22 cellular contexts compared by ENCODE assay signal in the genomic region with DNA sequence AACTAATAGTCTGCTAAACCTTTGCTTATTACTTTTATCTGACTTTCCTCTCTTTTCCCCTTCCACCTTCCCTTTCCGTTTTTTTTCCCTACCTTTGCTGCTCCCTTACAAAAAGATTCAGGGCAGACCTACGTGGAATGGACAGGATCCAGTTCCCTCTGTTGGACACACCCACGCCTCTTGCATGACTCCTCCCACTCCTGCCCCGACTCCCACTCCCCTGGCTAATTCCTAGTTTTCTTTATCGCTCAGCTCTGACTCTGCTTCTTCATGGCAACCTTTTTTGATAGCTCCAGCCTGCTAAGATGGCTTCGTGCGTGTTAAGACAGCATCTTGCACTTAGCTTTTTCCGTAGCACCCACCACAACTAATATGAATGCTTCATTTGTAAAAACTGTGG.
DNase-seq lines count a peak whose midpoint lies in the region; ATAC-seq, FAIRE-seq and TF ChIP-seq lines count a peak whose summit lies in the region.
"Had no signal": no experiment of that assay in that cellular context is flagged by ENCODE, and none has a peak within 500 bp of the region (broad histone marks: within the 10 kb centered on the region; RNA-seq: fewer than 3 reads in every experiment).

No MANE protein-coding gene starts in this region.

- CTCF ChIA-PET in A673 (lab: Charles Lee) = no interaction called here
- CTCF ChIA-PET in WTC11 (lab: Charles Lee) = no interaction called here

- H3K36me3 ChIP-seq in A673 (ENCODE audit: insufficient read depth, low read length, poor library complexity, severe bottlenecking) = no peaks in the 10 kb centered on the region
- H3K36me3 ChIP-seq: BLaER1 had no signal

- DNase-seq in A673 (ENCODE audit: low spot score) = peak; percentile 6
- DNase-seq in Daoy (ENCODE audit: low read depth) = peak; percentile 31
- no peak for DNase-seq in WTC11 (ENCODE audit: low spot score)
- DNase-seq in iPS-NIHi11 (ENCODE audit: low spot score) = peak; percentile 21
- DNase-seq in H54 (ENCODE audit: insufficient read length, low spot score) = no peak
- no peak for DNase-seq in left cardiac atrium
- DNase-seq: Caco-2; CD4-positive, CD25-positive, alpha-beta regulatory T cell; CD8-positive, alpha-beta T cell; DMS153; DND-41; EL; GDM1; GOT3; H9 had no signal

- POLR2A ChIA-PET in A673 (lab: Charles Lee; ENCODE audit: low non-redundant PET) (no interaction called here), WTC11 (lab: Charles Lee) (no interaction called here)

- H3K4me3 Mint-ChIP-seq in WTC11 = no peak overlapping the region
- H3K4me3 Mint-ChIP-seq: B cell; CD4-positive, CD25-positive, alpha-beta regulatory T cell; CD8-positive, alpha-beta T cell; H9 had no signal

- peaks cover 7% of the 10 kb centered on the region for H3K9me3 Mint-ChIP-seq in WTC11
- H3K9me3 Mint-ChIP-seq: CD8-positive, alpha-beta T cell; H9 had no signal

- no peaks in the 10 kb centered on the region for H3K27me3 Mint-ChIP-seq in WTC11 (ENCODE audit: low read depth)
- H3K27me3 Mint-ChIP-seq: B cell; CD4-positive, CD25-positive, alpha-beta regulatory T cell had no signal

- peaks cover 12% of the 10 kb centered on the region for H3K4me1 Mint-ChIP-seq in WTC11
- H3K4me1 Mint-ChIP-seq: B cell; CD4-positive, CD25-positive, alpha-beta regulatory T cell had no signal

- no peak overlapping the region for H3K4me3 ChIP-seq in A673 (ENCODE audit: low read depth, low read length, poor library complexity, severe bottlenecking)
- H3K4me3 ChIP-seq: BLaER1, GM12878 had no signal

- no peaks in the 10 kb centered on the region for H3K27me3 ChIP-seq in A673 (replicated peaks; ENCODE audit: insufficient read depth, low read depth, low read length, poor library complexity)
- H3K27me3 ChIP-seq: BLaER1 had no signal

- BruUV-seq in A673 (replicated peaks; lab: Mats Ljungman, UMichigan) = no TSS peak

- no peak overlapping the region; the same call in 1 of the 2 replicates for H3K27ac Mint-ChIP-seq in WTC11
- H3K27ac Mint-ChIP-seq: B cell; CD4-positive, CD25-positive, alpha-beta regulatory T cell; CD8-positive, alpha-beta T cell; H9 had no signal

- no peak for TF ChIP-seq POLR2A in H54 (IDR thresholded peaks at IDR 0.05; ENCODE audit: low read depth, low read length)

- peaks cover 4% of the 10 kb centered on the region; the same call in 1 of the 2 replicates for H3K36me3 Mint-ChIP-seq in WTC11
- H3K36me3 Mint-ChIP-seq: CD4-positive, CD25-positive, alpha-beta regulatory T cell; CD8-positive, alpha-beta T cell had no signal

- TF ChIP-seq CTCF in A673 (conservative IDR thresholded peaks at IDR 0.05; ENCODE audit: low read depth, low read length) (no peak), WTC11 (IDR thresholded peaks at IDR 0.05) (no peak)

- no peak for FAIRE-seq in H54 (lab: Jason Lieb, UNC)
- FAIRE-seq: GM12878, GM18507 had no signal

- H3K27ac ChIP-seq in A673 (ENCODE audit: low read depth, low read length, poor library complexity, severe bottlenecking) = no peak overlapping the region
- H3K27ac ChIP-seq: BLaER1, C4-2B had no signal

- peaks cover 6% of the 10 kb centered on the region for H3K4me1 ChIP-seq in A673 (ENCODE audit: insufficient read depth, low read length, poor library complexity, severe bottlenecking)
- H3K4me1 ChIP-seq: Caco-2 had no signal

- ATAC-seq in WTC11 = 0 out of 2 replicates have a peak, but pooled peaks have one; percentile 50
- no peak for ATAC-seq in HG02840 (IDR thresholded peaks at IDR 0.05; ENCODE audit: low FRiP score, unreplicated experiment)
- no peak for ATAC-seq in left cardiac atrium
- ATAC-seq: CD8-positive, alpha-beta T cell; GM12878; HCT116 had no signal

- intact Hi-C loops in A673 (cut with micrococcal nuclease; ENCODE audit: unreplicated experiment) = no loop called here
- intact Hi-C loops in left cardiac atrium (cut with DNase I) = no loop called here

- H3K9me3 ChIP-seq in A673 (ENCODE audit: low read depth, low read length, poor library complexity, severe bottlenecking) = no peaks in the 10 kb centered on the region
- H3K9me3 ChIP-seq: BLaER1, Caco-2 had no signal

TF ChIP-seq in WTC11, 78 proteins besides CTCF, POLR2A, EP300 and RAD21:
- no peak for TF ChIP-seq ZNF423 (CRISPR knock-in tag; IDR thresholded peaks at IDR 0.05)
- TF ChIP-seq, protein P1, sequence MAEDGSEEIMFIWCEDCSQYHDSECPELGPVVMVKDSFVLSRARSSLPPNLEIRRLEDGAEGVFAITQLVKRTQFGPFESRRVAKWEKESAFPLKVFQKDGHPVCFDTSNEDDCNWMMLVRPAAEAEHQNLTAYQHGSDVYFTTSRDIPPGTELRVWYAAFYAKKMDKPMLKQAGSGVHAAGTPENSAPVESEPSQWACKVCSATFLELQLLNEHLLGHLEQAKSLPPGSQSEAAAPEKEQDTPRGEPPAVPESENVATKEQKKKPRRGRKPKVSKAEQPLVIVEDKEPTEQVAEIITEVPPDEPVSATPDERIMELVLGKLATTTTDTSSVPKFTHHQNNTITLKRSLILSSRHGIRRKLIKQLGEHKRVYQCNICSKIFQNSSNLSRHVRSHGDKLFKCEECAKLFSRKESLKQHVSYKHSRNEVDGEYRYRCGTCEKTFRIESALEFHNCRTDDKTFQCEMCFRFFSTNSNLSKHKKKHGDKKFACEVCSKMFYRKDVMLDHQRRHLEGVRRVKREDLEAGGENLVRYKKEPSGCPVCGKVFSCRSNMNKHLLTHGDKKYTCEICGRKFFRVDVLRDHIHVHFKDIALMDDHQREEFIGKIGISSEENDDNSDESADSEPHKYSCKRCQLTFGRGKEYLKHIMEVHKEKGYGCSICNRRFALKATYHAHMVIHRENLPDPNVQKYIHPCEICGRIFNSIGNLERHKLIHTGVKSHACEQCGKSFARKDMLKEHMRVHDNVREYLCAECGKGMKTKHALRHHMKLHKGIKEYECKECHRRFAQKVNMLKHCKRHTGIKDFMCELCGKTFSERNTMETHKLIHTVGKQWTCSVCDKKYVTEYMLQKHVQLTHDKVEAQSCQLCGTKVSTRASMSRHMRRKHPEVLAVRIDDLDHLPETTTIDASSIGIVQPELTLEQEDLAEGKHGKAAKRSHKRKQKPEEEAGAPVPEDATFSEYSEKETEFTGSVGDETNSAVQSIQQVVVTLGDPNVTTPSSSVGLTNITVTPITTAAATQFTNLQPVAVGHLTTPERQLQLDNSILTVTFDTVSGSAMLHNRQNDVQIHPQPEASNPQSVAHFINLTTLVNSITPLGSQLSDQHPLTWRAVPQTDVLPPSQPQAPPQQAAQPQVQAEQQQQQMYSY (CRISPR knock-in tag; IDR thresholded peaks at IDR 0.05) = peak; percentile 92
TF ChIP-seq in WTC11: peak in this region for 1.

Comparison
In these comparisons a context has a peak if more than half of its experiments do, and no peak if none do; other contexts are left out.
1. DNase-seq: peak in A673 (single experiment), Daoy (single experiment) and iPS-NIHi11 (single experiment); none in WTC11 (single experiment), H54 (single experiment) and left cardiac atrium (single experiment).